In the genomic region with DNA sequence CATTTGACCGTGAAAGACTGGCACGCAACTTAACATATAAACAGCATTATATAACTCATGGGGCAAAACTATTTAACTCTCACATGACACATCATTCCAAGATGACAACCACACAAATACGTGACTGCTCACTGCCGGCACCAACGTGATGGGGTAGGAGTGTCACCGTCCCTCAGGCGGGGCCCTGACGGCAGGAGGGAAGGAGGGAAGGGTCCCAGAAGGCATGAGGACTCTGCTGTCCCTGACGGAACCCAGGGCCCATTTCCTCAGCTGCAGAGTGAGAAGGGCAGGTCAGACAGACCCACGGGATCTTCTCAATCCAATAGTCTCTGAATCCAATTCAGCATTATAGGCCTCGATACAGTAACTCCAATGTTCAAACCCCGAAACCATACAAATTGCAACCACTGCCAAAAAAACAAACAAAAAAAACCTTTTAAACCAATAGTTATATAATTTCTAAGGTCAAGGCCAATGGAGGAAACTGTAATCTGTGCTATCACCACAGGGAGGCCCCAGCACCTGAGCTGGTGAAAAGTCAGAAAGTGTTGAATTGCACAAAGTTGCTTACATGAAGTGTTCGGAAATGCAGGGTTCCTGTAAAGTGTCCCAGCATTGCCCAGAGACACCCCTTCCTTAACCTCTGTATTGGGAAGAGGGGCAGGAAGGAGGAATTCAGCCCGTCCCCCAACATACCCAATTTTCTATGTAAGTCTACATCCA, we compare ENCODE assay signal across 9 cellular contexts.
A peak's percentile ranks its signal among the peaks of the same experiment; 100 is the strongest.
DNase-seq lines count a peak whose midpoint lies in the region; ATAC-seq and TF ChIP-seq lines count a peak whose summit lies in the region.
"Had no signal": no experiment of that assay in that cellular context is flagged by ENCODE, and none has a peak within 500 bp of the region (broad histone marks: within the 10 kb centered on the region; RNA-seq: fewer than 3 reads in every experiment).

No MANE protein-coding gene starts in this region.

- H3K4me3 ChIP-seq in PC-3 (ENCODE audit: low read length) (no peak overlapping the region), spleen (no peak overlapping the region)

- H4K20me1 ChIP-seq in PC-3 (ENCODE audit: low read length), result peaks cover 13% of the 10 kb centered on the region; the same call in 1 of the 2 replicates

- CTCF ChIA-PET in PC-3 (lab: Charles Lee), result interaction anchor here (0.7 to 1.1 kb wide), 2 partner anchors 9 to 663 kb away, joined by 3 read pairs; no protein-coding TSS in a partner anchor
- CTCF ChIA-PET in activated CD8-positive, alpha-beta memory T cell treated with anti-CD3 and anti-CD28 coated beads, Interleukin-2, amount 10 ng/mL, durations not matched to agents 7 days and 5 days (lab: Charles Lee), result no interaction called here

- H3K9me3 Mint-ChIP-seq in activated CD8-positive, alpha-beta memory T cell treated with anti-CD3 and anti-CD28 coated beads, Interleukin-2, amount 10 ng/mL, durations not matched to agents 7 days and 5 days (ENCODE audit: low read depth), result no peaks in the 10 kb centered on the region

- H3K27ac ChIP-seq in PC-3 (ENCODE audit: low read length) (no peak overlapping the region), spleen (peak overlapping the region in 5 of 8 donors; percentile 0 to 52 (median 40))

- intact Hi-C loops in PC-3 (cut with micrococcal nuclease) (no loop called here), spleen (cut with DNase I; ENCODE audit: low total_unique reads) (loop anchor here (5.0 kb wide), 1 partner anchor 363 kb away; no protein-coding TSS in a partner anchor)

- POLR2A ChIA-PET in PC-3 (lab: Charles Lee; ENCODE audit: unreplicated experiment), result no interaction called here

- no peak overlapping the region for H3K27ac Mint-ChIP-seq in activated CD8-positive, alpha-beta memory T cell treated with anti-CD3 and anti-CD28 coated beads, Interleukin-2, amount 10 ng/mL, durations not matched to agents 7 days and 5 days
- H3K27ac Mint-ChIP-seq: activated naive CD8-positive, alpha-beta T cell had no signal

- DNase-seq in PC-3 (peak; percentile 41), fibroblast of the conjunctiva (ENCODE audit: low read depth) (peak; percentile 10), spleen (no peak), NCI-H510A (lab: John Stamatoyannopoulos, UW) (no peak), T1000 (lab: John Stamatoyannopoulos, UW) (no peak), DMS79 treated with DMSO at 0.1 percent for 48 hours (lab: John Stamatoyannopoulos, UW) (no peak)
- no peak for DNase-seq in activated CD8-positive, alpha-beta memory T cell treated with anti-CD3 and anti-CD28 coated beads, Interleukin-2, amount 10 ng/mL, durations not matched to agents 7 days and 5 days

- H3K4me3 Mint-ChIP-seq in activated CD8-positive, alpha-beta memory T cell treated with anti-CD3 and anti-CD28 coated beads, Interleukin-2, amount 10 ng/mL, durations not matched to agents 7 days and 5 days, result no peak overlapping the region
- H3K4me3 Mint-ChIP-seq: activated naive CD8-positive, alpha-beta T cell had no signal

- no peak overlapping the region for H2AFZ ChIP-seq in PC-3 (ENCODE audit: low read length)

- no peaks in the 10 kb centered on the region for H3K9me2 ChIP-seq in PC-3 (replicated peaks; ENCODE audit: low read length)

- H3K36me3 ChIP-seq in PC-3 (ENCODE audit: low read depth, low read length), result peaks cover 3% of the 10 kb centered on the region; the same call in 1 of the 2 replicates
- H3K36me3 ChIP-seq in spleen, result peaks cover 0 to 20% (median under 1%) of the 10 kb centered on the region in 6 donors

- ATAC-seq in GM18867 (IDR thresholded peaks at IDR 0.05; ENCODE audit: unreplicated experiment) (peak; percentile 56), PC-3 (0 out of 2 replicates have a peak, but pooled peaks have one; percentile 34)
- no peak for ATAC-seq in activated CD8-positive, alpha-beta memory T cell treated with anti-CD3 and anti-CD28 coated beads, Interleukin-2, amount 10 ng/mL, durations not matched to agents 7 days and 5 days

- BruUV-seq in PC-3 (replicated peaks; lab: Mats Ljungman, UMichigan), result no TSS peak

- no peak overlapping the region for H3K4me2 ChIP-seq in PC-3 (ENCODE audit: low read length)

- H3F3A ChIP-seq in PC-3 (ENCODE audit: low read length, unreplicated experiment), result no peaks in the 10 kb centered on the region

- TF ChIP-seq CTCF in PC-3 (conservative IDR thresholded peaks at IDR 0.05; ENCODE audit: low read depth, low read length) (peak; percentile 71), spleen (IDR thresholded peaks at IDR 0.05 in 8 of 11, conservative IDR thresholded peaks at IDR 0.05 in 3 of 11) (peak in 10 of 11 experiments; percentile 43 to 68 (median 54))

- H3K27me3 ChIP-seq in PC-3 (ENCODE audit: low read length), result no peaks in the 10 kb centered on the region
- no peaks in the 10 kb centered on the region for H3K27me3 ChIP-seq in spleen (replicated peaks in 1 of 7)

- TF ChIP-seq POLR2A in spleen (IDR thresholded peaks at IDR 0.05), result no peak

- no peaks in the 10 kb centered on the region for H3K4me1 Mint-ChIP-seq in activated CD8-positive, alpha-beta memory T cell treated with anti-CD3 and anti-CD28 coated beads, Interleukin-2, amount 10 ng/mL, durations not matched to agents 7 days and 5 days

- no peaks in the 10 kb centered on the region for H3K36me3 Mint-ChIP-seq in activated CD8-positive, alpha-beta memory T cell treated with anti-CD3 and anti-CD28 coated beads, Interleukin-2, amount 10 ng/mL, durations not matched to agents 7 days and 5 days
- H3K36me3 Mint-ChIP-seq: activated naive CD8-positive, alpha-beta T cell had no signal

- H3K4me1 ChIP-seq in PC-3 (ENCODE audit: insufficient read depth, low read length), result peaks cover 9% of the 10 kb centered on the region; the same call in 1 of the 2 replicates
- H3K4me1 ChIP-seq in spleen, result peaks cover 0 to 72% (median 26%) of the 10 kb centered on the region in 6 donors

- H3K9me3 ChIP-seq in PC-3 (ENCODE audit: low read length), result no peaks in the 10 kb centered on the region
- H3K9me3 ChIP-seq in spleen, result no peaks in the 10 kb centered on the region

- no peaks in the 10 kb centered on the region for H3K27me3 Mint-ChIP-seq in activated CD8-positive, alpha-beta memory T cell treated with anti-CD3 and anti-CD28 coated beads, Interleukin-2, amount 10 ng/mL, durations not matched to agents 7 days and 5 days
- H3K27me3 Mint-ChIP-seq: activated naive CD8-positive, alpha-beta T cell had no signal

- H3K79me2 ChIP-seq in PC-3 (ENCODE audit: low read length), result peaks cover 86% of the 10 kb centered on the region

- WGBS in spleen, 5 donors, result 69 to 83% (median 69%) methylated on average over 14 of the region's 14 CpGs

- H3K9ac ChIP-seq in PC-3 (ENCODE audit: low read length), result no peak overlapping the region

Comparison
In these comparisons a context has a peak if more than half of its experiments do, and no peak if none do; other contexts are left out.
1. DNase-seq: peak in PC-3 (single experiment) and fibroblast of the conjunctiva (single experiment); none in spleen (single experiment), NCI-H510A (single experiment), activated CD8-positive, alpha-beta memory T cell treated with anti-CD3 and anti-CD28 coated beads, Interleukin-2, amount 10 ng/mL, durations not matched to agents 7 days and 5 days (single experiment), T1000 (single experiment) and DMS79 treated with DMSO at 0.1 percent for 48 hours (single experiment).